ENCODE assay signal across 8 cellular contexts in the genomic region with DNA sequence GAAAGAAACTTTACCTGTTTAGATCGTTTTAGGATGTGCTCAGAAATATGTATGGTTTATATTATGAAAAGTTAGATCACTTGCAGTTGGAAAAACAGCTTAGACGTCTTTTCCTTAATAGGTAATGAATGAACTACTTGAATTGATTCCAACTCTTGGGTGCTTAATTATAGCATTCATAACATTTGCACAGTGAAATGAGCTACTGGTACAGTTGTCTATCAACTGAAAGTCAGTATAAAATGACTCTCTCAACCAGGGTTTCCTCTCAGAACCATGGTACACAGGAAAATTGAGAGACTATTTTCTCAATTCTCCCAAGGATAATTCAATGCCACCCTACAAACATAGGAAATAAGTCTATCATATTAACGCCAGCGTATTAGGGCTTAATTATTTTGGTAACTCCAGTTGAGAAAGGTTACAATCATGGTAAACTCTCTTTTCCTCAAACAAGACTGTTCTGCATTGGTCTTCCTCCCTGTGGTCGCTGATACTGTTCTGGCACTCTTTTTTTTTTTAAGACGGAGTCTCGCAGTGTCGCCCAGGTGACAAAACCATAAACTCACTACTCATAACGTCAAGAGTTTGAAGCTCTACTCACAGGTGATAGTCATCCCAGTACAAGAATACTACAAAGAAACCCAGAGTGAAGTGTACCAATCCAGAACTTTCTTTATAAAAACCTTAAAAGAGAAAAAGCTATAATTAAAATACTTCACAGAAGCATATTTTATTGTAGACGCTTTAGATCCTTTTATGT. TPM values are rescaled to one million over a fixed set of nuclear protein-coding genes. Genes with fewer than 3 reads are reported as not detected.
DNase-seq lines count a peak whose midpoint lies in the region; ATAC-seq and TF ChIP-seq lines count a peak whose summit lies in the region.

No MANE protein-coding gene starts in this region.

- H3K36me3 Mint-ChIP-seq in activated naive CD4-positive, alpha-beta T cell treated with anti-CD3 and anti-CD28 coated beads for 36 hours (ENCODE audit: low read depth): peaks cover 15% of the 10 kb centered on the region
- H3K36me3 Mint-ChIP-seq in HFFc6 (ENCODE audit: low read depth): peaks cover 39% of the 10 kb centered on the region
- H3K36me3 Mint-ChIP-seq in effector memory CD8-positive, alpha-beta T cell (ENCODE audit: insufficient read depth): peaks cover 5% of the 10 kb centered on the region

- no peaks in the 10 kb centered on the region for H3K27me3 ChIP-seq in transverse colon

- no peaks in the 10 kb centered on the region for H3K9me3 ChIP-seq in transverse colon

- peak overlapping the region in 2 of 4 donors; percentile 69 to 86 for H3K4me3 ChIP-seq in transverse colon

- peak overlapping the region; percentile 87 for H3K4me3 Mint-ChIP-seq in activated naive CD4-positive, alpha-beta T cell treated with anti-CD3 and anti-CD28 coated beads for 36 hours
- peak overlapping the region; percentile 89 for H3K4me3 Mint-ChIP-seq in HFFc6
- peak overlapping the region; percentile 76 to 81 for H3K4me3 Mint-ChIP-seq in effector memory CD8-positive, alpha-beta T cell

- H3K36me3 ChIP-seq in transverse colon: no peaks in the 10 kb centered on the region

- peaks cover 12% of the 10 kb centered on the region for H3K27me3 Mint-ChIP-seq in activated naive CD4-positive, alpha-beta T cell treated with anti-CD3 and anti-CD28 coated beads for 36 hours (ENCODE audit: low read depth)
- peaks cover 4% of the 10 kb centered on the region for H3K27me3 Mint-ChIP-seq in HFFc6 (ENCODE audit: insufficient read depth)
- H3K27me3 Mint-ChIP-seq in effector memory CD8-positive, alpha-beta T cell: no peaks in the 10 kb centered on the region

- in situ Hi-C loops in transverse colon (cut with MboI; ENCODE audit: low pct_ligation_motif_present in 1 of 4, low pct_unique_long_range_greater_than_20kb in 1 of 4, low sequenced_read_pairs in 3 of 4): no loop called here

- H3K27ac ChIP-seq in transverse colon: peak overlapping the region in 3 of 4 donors; percentile 12 to 87 (median 84)

- peak; percentile 28 for ATAC-seq in effector memory CD8-positive, alpha-beta T cell (replicated peaks)
- ATAC-seq in GM18907 (IDR thresholded peaks at IDR 0.05; ENCODE audit: unreplicated experiment): no peak

- peaks cover 6% of the 10 kb centered on the region for H3K9me3 Mint-ChIP-seq in activated naive CD4-positive, alpha-beta T cell treated with anti-CD3 and anti-CD28 coated beads for 36 hours
- H3K9me3 Mint-ChIP-seq in HFFc6: peaks cover 16% of the 10 kb centered on the region
- H3K9me3 Mint-ChIP-seq in effector memory CD8-positive, alpha-beta T cell: no peaks in the 10 kb centered on the region

- WGBS in transverse colon (ENCODE audit: low coverage in 1 of 2), 2 donors: 29 to 55% methylated on average over 9 to 10 of the region's 10 CpGs

- intact Hi-C loops in activated naive CD4-positive, alpha-beta T cell treated with anti-CD3 and anti-CD28 coated beads for 36 hours (cut with micrococcal nuclease): loop anchor here (2.0 to 5.0 kb wide), 7 partner anchors 209 to 1791 kb away; a partner anchor contains a TSS
- intact Hi-C loops in transverse colon (cut with DNase I; ENCODE audit: low total_unique reads): loop anchor here (5.0 kb wide), 1 partner anchor 1064 kb away; no protein-coding TSS in a partner anchor

- DNase-seq in activated naive CD4-positive, alpha-beta T cell treated with anti-CD3 and anti-CD28 coated beads for 36 hours: peak; percentile 31
- no peak for DNase-seq in activated naive CD4-positive, alpha-beta T cell treated with anti-CD3 and anti-CD28 coated beads, Interleukin-2, amount 50 U/mL, for 16 hours
- DNase-seq in HFFc6: no peak
- peak; percentile 45 for DNase-seq in NCI-H226
- no peak for DNase-seq in effector memory CD8-positive, alpha-beta T cell
- DNase-seq in transverse colon: no peak
- DNase-seq in iPS-NIHi7 (ENCODE audit: extremely low spot score): no peak

- H3K4me1 ChIP-seq in transverse colon: peaks cover 0 to 29% (median 13%) of the 10 kb centered on the region in 4 donors

- no peak for TF ChIP-seq POLR2A in transverse colon (IDR thresholded peaks at IDR 0.05)

- TF ChIP-seq EP300 in transverse colon (IDR thresholded peaks at IDR 0.05; ENCODE audit: low read depth): no peak

- H3K4me1 Mint-ChIP-seq in activated naive CD4-positive, alpha-beta T cell treated with anti-CD3 and anti-CD28 coated beads for 36 hours (ENCODE audit: low read depth): peaks cover 27% of the 10 kb centered on the region
- peaks cover 68% of the 10 kb centered on the region for H3K4me1 Mint-ChIP-seq in HFFc6 (ENCODE audit: low read depth)
- peaks cover 12 to 22% of the 10 kb centered on the region in 2 donors for H3K4me1 Mint-ChIP-seq in effector memory CD8-positive, alpha-beta T cell (ENCODE audit: low read depth in 2 of 2)

- CTCF ChIA-PET in activated naive CD4-positive, alpha-beta T cell treated with anti-CD3 and anti-CD28 coated beads for 36 hours (lab: Charles Lee): interaction anchor here (0.9 to 3.6 kb wide), 2 partner anchors 25 to 278 kb away, joined by 3 to 14 read pairs; a partner anchor contains a TSS

- peak overlapping the region; percentile 10 for H3K27ac Mint-ChIP-seq in activated naive CD4-positive, alpha-beta T cell treated with anti-CD3 and anti-CD28 coated beads for 36 hours
- peak overlapping the region; percentile 87 for H3K27ac Mint-ChIP-seq in HFFc6
- H3K27ac Mint-ChIP-seq in effector memory CD8-positive, alpha-beta T cell: no peak overlapping the region

- TF ChIP-seq CTCF in HFFc6 (IDR thresholded peaks at IDR 0.05): no peak
- TF ChIP-seq CTCF in transverse colon (IDR thresholded peaks at IDR 0.05): no peak

RNA-seq across cellular contexts. Expression of a gene that starts 2.0 kb away (rescaled TPM):
- total RNA-seq in activated naive CD4-positive, alpha-beta T cell treated with anti-CD3 and anti-CD28 coated beads for 36 hours: 10 to 100 TPM; 62.4 to 64.8 TPM
- 100 to 1,000 TPM; 109 to 291 (median 233) TPM for total RNA-seq in HFFc6 (2021; fragmentation: NEBNext Ultra II Directional; extraction: Animal tissue kit (Norgen Biotek cat#: 25700))
- 10 to 100 TPM in 1 of 4 donors, 1 to 10 TPM in 2, under 1 TPM in 1; 0.37 to 97.1 (median 5.7) TPM for total RNA-seq in transverse colon

Comparison
In these comparisons a context has a peak if more than half of its experiments do, and no peak if none do; other contexts are left out.
1. DNase-seq: peak in activated naive CD4-positive, alpha-beta T cell treated with anti-CD3 and anti-CD28 coated beads for 36 hours (single experiment) and NCI-H226 (single experiment); none in activated naive CD4-positive, alpha-beta T cell treated with anti-CD3 and anti-CD28 coated beads, Interleukin-2, amount 50 U/mL, for 16 hours (single experiment), HFFc6 (single experiment), effector memory CD8-positive, alpha-beta T cell (0 of 3), transverse colon (single experiment) and iPS-NIHi7 (single experiment).
2. H3K27ac Mint-ChIP-seq: peak in activated naive CD4-positive, alpha-beta T cell treated with anti-CD3 and anti-CD28 coated beads for 36 hours (single experiment) and HFFc6 (single experiment); none in effector memory CD8-positive, alpha-beta T cell (0 of 2).
3. Peak in every context shown above with its lines, with median percentiles within 50 percentile points of each other: H3K4me3 Mint-ChIP-seq.